Comparison of ENCODE assay signal across 8 cellular contexts in genomic region chr3:67381667-67382272, GRCh38.
DNase-seq lines count a peak whose midpoint lies in the region; ATAC-seq and TF ChIP-seq lines count a peak whose summit lies in the region.

No MANE protein-coding gene starts in this region.

- H3K36me3 ChIP-seq in naive thymus-derived CD4-positive, alpha-beta T cell (ENCODE audit: control insufficient read depth in 2 of 3, insufficient read depth in 3 of 3, low read length in 3 of 3): peaks cover 0 to 18% (median 0%) of the 10 kb centered on the region in 3 experiments

- ATAC-seq in naive thymus-derived CD4-positive, alpha-beta T cell: no peak
- ATAC-seq in HG02973 (IDR thresholded peaks at IDR 0.05; ENCODE audit: unreplicated experiment) (no peak), right cardiac atrium (no peak)

- 51% methylated on average over 4 of the region's 4 CpGs for WGBS in right cardiac atrium

- no peaks in the 10 kb centered on the region for H3K4me1 ChIP-seq in naive thymus-derived CD4-positive, alpha-beta T cell (ENCODE audit: control insufficient read depth in 2 of 2, insufficient read depth in 2 of 2, low read length in 2 of 2)
- no peaks in the 10 kb centered on the region for H3K4me1 ChIP-seq in right cardiac atrium (ENCODE audit: control insufficient read depth, insufficient read depth, low read length)

- no peaks in the 10 kb centered on the region for H3K9me3 ChIP-seq in naive thymus-derived CD4-positive, alpha-beta T cell (ENCODE audit: control insufficient read depth in 2 of 3, low read length in 3 of 3)
- H3K9me3 ChIP-seq in right cardiac atrium (ENCODE audit: control insufficient read depth, low read length): no peaks in the 10 kb centered on the region

- H3K27me3 Mint-ChIP-seq in MCF 10A (ENCODE audit: insufficient read depth, unreplicated experiment): no peaks in the 10 kb centered on the region
- H3K27me3 Mint-ChIP-seq in naive thymus-derived CD4-positive, alpha-beta T cell: no peaks in the 10 kb centered on the region

- H3K27me3 ChIP-seq in naive thymus-derived CD4-positive, alpha-beta T cell (ENCODE audit: control insufficient read depth in 2 of 2, insufficient read depth in 2 of 2, low read length in 2 of 2): no peaks in the 10 kb centered on the region
- no peaks in the 10 kb centered on the region for H3K27me3 ChIP-seq in right cardiac atrium (ENCODE audit: control insufficient read depth, insufficient read depth)

- no TSS peak for BruUV-seq in MCF 10A (replicated peaks; lab: Mats Ljungman, UMichigan)

- intact Hi-C loops in MCF 10A (cut with micrococcal nuclease): loop anchor here (1.0 to 10.0 kb wide), 4 partner anchors 226 to 1493 kb away; partner anchors contain the start of gene SUCLG2
- intact Hi-C loops in naive thymus-derived CD4-positive, alpha-beta T cell (cut with micrococcal nuclease): loop anchor here (1.0 to 5.0 kb wide), 11 partner anchors 269 to 1511 kb away; partner anchors contain the start of gene SUCLG2 (in 1 of the 2)
- intact Hi-C loops in right cardiac atrium (cut with DNase I): loop anchor here in 3 of 4 donors (5.0 to 10.0 kb wide), 3 partner anchors 411 to 1493 kb away; no protein-coding TSS in a partner anchor

- H3K4me1 Mint-ChIP-seq in MCF 10A (ENCODE audit: insufficient read depth, unreplicated experiment): peaks cover 5% of the 10 kb centered on the region
- peaks cover 9 to 42% (median 19%) of the 10 kb centered on the region in 7 donors for H3K4me1 Mint-ChIP-seq in naive thymus-derived CD4-positive, alpha-beta T cell

- peak; percentile 3 to 14 for DNase-seq in NCI-H2081 (lab: John Stamatoyannopoulos, UW)
- DNase-seq in NCI-H2081 treated with DMSO at 0.1 percent for 48 hours (lab: John Stamatoyannopoulos, UW): no peak
- peak; percentile 35 for DNase-seq in MCF 10A (ENCODE audit: unreplicated experiment)
- peak in 5 of 9 donors; percentile 23 to 40 (median 34) for DNase-seq in naive thymus-derived CD4-positive, alpha-beta T cell
- DNase-seq in DMS79 (lab: John Stamatoyannopoulos, UW): no peak
- DNase-seq in right cardiac atrium: no peak

- no peak overlapping the region for H3K4me3 Mint-ChIP-seq in MCF 10A (ENCODE audit: unreplicated experiment)
- H3K4me3 Mint-ChIP-seq in naive thymus-derived CD4-positive, alpha-beta T cell: no peak overlapping the region

- POLR2A ChIA-PET in MCF 10A (lab: Yijun Ruan, JAX): no interaction called here
- POLR2A ChIA-PET in naive thymus-derived CD4-positive, alpha-beta T cell (lab: Charles Lee): no interaction called here

- no peak overlapping the region for H3K27ac ChIP-seq in naive thymus-derived CD4-positive, alpha-beta T cell (ENCODE audit: low read depth, low read length)
- H3K27ac ChIP-seq in right cardiac atrium (ENCODE audit: low read length): no peak overlapping the region

- no peaks in the 10 kb centered on the region for H3K9me3 Mint-ChIP-seq in MCF 10A (ENCODE audit: unreplicated experiment)
- peaks cover 0 to 3% (median 0%) of the 10 kb centered on the region in 11 donors for H3K9me3 Mint-ChIP-seq in naive thymus-derived CD4-positive, alpha-beta T cell

- CTCF ChIA-PET in MCF 10A (lab: Yijun Ruan, JAX): interaction anchor here (0.6 to 2.0 kb wide), 16 partner anchors 10 to 1051 kb away, joined by 3 to 7 read pairs (median 3); no protein-coding TSS in a partner anchor
- CTCF ChIA-PET in naive thymus-derived CD4-positive, alpha-beta T cell (lab: Charles Lee): interaction anchor here (4.2 kb wide), 1 partner anchor 409 kb away, joined by 29 read pairs; no protein-coding TSS in a partner anchor

- peak; percentile 66 for TF ChIP-seq CTCF in LNCAP (IDR thresholded peaks at IDR 0.05)
- TF ChIP-seq CTCF in MCF 10A (IDR thresholded peaks at IDR 0.05; ENCODE audit: unreplicated experiment): peak; percentile 59

- peaks cover 11% of the 10 kb centered on the region for H3K36me3 Mint-ChIP-seq in MCF 10A (ENCODE audit: insufficient read depth, unreplicated experiment)
- H3K36me3 Mint-ChIP-seq in naive thymus-derived CD4-positive, alpha-beta T cell: peaks cover 23 to 39% (median 27%) of the 10 kb centered on the region in 5 donors

- no peak overlapping the region for H3K4me3 ChIP-seq in naive thymus-derived CD4-positive, alpha-beta T cell (ENCODE audit: low read length)
- no peak overlapping the region for H3K4me3 ChIP-seq in right cardiac atrium (ENCODE audit: low read length)

- no peak overlapping the region for H3K27ac Mint-ChIP-seq in MCF 10A (ENCODE audit: low read depth, unreplicated experiment)
- H3K27ac Mint-ChIP-seq in naive thymus-derived CD4-positive, alpha-beta T cell: no peak overlapping the region

Comparison
In these comparisons a context has a peak if more than half of its experiments do, and no peak if none do; other contexts are left out.
1. DNase-seq: peak in NCI-H2081 (2 of 2), MCF 10A (single experiment) and naive thymus-derived CD4-positive, alpha-beta T cell (5 of 9); none in NCI-H2081 treated with DMSO at 0.1 percent for 48 hours (single experiment), DMS79 (single experiment) and right cardiac atrium (0 of 3).